23 cellular contexts compared by ENCODE assay signal in the genomic region with DNA sequence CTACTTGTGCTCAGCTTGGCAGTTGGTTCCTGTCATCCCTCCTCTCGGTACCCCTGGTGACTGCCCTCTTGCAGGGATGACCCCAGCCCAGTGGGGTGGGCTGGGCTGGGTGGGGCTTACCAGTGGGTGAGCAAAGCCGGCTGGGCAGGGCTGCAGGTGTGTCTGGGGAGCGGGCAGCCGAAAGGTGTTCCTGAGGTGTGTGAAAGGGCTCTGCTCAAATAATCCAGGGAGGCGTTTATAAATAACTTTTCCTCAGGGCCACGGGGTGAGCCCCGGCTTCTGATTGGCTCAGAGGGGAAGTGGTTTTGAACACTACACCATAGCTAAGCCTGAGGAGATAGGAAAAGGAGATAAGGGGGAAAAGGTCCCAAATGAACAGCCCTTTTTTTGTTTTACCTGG. TPM values are rescaled to one million over a fixed set of nuclear protein-coding genes. Genes with fewer than 3 reads are reported as not detected.
"Had no signal": no experiment of that assay in that cellular context is flagged by ENCODE, and none has a peak within 500 bp of the region (broad histone marks: within the 10 kb centered on the region; RNA-seq: fewer than 3 reads in every experiment).

A gene with protein sequence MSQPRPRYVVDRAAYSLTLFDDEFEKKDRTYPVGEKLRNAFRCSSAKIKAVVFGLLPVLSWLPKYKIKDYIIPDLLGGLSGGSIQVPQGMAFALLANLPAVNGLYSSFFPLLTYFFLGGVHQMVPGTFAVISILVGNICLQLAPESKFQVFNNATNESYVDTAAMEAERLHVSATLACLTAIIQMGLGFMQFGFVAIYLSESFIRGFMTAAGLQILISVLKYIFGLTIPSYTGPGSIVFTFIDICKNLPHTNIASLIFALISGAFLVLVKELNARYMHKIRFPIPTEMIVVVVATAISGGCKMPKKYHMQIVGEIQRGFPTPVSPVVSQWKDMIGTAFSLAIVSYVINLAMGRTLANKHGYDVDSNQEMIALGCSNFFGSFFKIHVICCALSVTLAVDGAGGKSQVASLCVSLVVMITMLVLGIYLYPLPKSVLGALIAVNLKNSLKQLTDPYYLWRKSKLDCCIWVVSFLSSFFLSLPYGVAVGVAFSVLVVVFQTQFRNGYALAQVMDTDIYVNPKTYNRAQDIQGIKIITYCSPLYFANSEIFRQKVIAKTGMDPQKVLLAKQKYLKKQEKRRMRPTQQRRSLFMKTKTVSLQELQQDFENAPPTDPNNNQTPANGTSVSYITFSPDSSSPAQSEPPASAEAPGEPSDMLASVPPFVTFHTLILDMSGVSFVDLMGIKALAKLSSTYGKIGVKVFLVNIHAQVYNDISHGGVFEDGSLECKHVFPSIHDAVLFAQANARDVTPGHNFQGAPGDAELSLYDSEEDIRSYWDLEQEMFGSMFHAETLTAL (minus strand): TSS at position 212 of the 400 bp plus-strand sequence. CDS start 7,636 bp downstream, outside the sequence.

- H3K9me3 Mint-ChIP-seq: central memory CD8-positive, alpha-beta T cell; nephron progenitor cell; T-helper 1 cell treated with Interleukin-12 subunit alpha and Interleukin-12 subunit beta and Interleukin-4 antibody, amounts not matched to agents 30 μg/mL and 1 μg/mL, for 36 hours; type B pancreatic cell had no signal

- DNase-seq: activated CD4-positive, alpha-beta T cell treated with anti-CD3 and anti-CD28 coated beads, Interleukin-2, amount 50 U/mL, for 1 hour; activated CD8-positive, alpha-beta memory T cell treated with anti-CD3 and anti-CD28 coated beads, Interleukin-2, amount 50 U/mL, for 4 hours; activated effector memory CD4-positive, alpha-beta T cell treated with Interleukin-2 at 50 U/mL for 16 hours; activated naive CD4-positive, alpha-beta T cell treated with anti-CD3 and anti-CD28 coated beads, Interleukin-2, amount 50 U/mL, for 16 hours; activated T-cell treated with anti-CD3 and anti-CD28 coated beads, Interleukin-2, amount 50 U/mL, for 48 hours; aorta; brain microvascular endothelial cell; erythroblast; midbrain; nephron progenitor cell; stimulated activated CD4-positive, alpha-beta T cell treated with anti-CD3 and anti-CD28 coated beads, Interleukin-4, amount 100 ng/mL, for 1 hour; testis had no signal

- H3K9me3 ChIP-seq: testis had no signal

- H3K36me3 ChIP-seq: brain microvascular endothelial cell had no signal

- H3K27me3 ChIP-seq: testis had no signal

- H3K4me3 Mint-ChIP-seq: central memory CD8-positive, alpha-beta T cell; nephron progenitor cell; T-helper 1 cell treated with Interleukin-12 subunit alpha and Interleukin-12 subunit beta and Interleukin-4 antibody, amounts not matched to agents 30 μg/mL and 1 μg/mL, for 36 hours; type B pancreatic cell had no signal

- H3K27ac ChIP-seq: brain microvascular endothelial cell, coronary artery, skin epidermis, testis had no signal

- H3K27ac Mint-ChIP-seq: nephron progenitor cell; progenitor cell of endocrine pancreas; T-helper 1 cell treated with Interleukin-12 subunit alpha and Interleukin-12 subunit beta and Interleukin-4 antibody, amounts not matched to agents 30 μg/mL and 1 μg/mL, for 36 hours; type B pancreatic cell had no signal

- H3K4me3 ChIP-seq: coronary artery, skin epidermis, testis had no signal

- H3K4me1 ChIP-seq: testis had no signal

- FAIRE-seq: endometrium, frontal cortex had no signal

- H3K36me3 Mint-ChIP-seq: type B pancreatic cell had no signal

- H3K4me1 Mint-ChIP-seq: central memory CD8-positive, alpha-beta T cell had no signal

RNA-seq across cellular contexts. Expression of the gene that starts here (rescaled TPM):
- total RNA-seq: frontal cortex, kidney epithelial cell, lung microvascular endothelial cell, myocyte had no signal
